10 cellular contexts compared by ENCODE assay signal in the genomic region with DNA sequence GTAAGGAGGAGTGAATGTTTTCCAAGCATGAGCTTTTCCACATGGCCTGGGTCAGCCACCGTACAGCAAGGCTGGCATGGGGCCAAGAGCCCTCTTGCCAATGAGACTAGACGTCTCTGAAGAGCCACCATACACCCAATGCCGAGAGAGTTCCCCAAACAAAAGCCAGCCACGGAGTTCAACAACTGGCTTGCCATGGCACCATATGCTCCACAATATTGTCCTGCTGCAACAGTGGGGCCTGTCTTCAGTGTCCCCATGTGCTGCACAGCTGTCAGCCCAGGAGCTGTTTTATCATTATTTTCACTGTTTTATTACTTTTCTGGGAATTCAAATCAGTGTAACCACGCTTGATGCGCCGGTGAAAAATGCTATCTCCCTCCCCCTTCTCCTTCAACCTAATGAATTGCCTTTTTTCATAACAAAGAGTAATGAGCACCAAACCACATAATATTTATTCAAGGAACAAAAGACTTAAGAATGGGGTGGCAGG. TPM values are rescaled to one million over a fixed set of nuclear protein-coding genes. Genes with fewer than 3 reads are reported as not detected.
A peak's percentile ranks its signal among the peaks of the same experiment; 100 is the strongest.
DNase-seq lines count a peak whose midpoint lies in the region; ATAC-seq and TF ChIP-seq lines count a peak whose summit lies in the region.
"Had no signal": no experiment of that assay in that cellular context is flagged by ENCODE, and none has a peak within 500 bp of the region (broad histone marks: within the 10 kb centered on the region; RNA-seq: fewer than 3 reads in every experiment).

No MANE protein-coding gene starts in this region.

- TF ChIP-seq POLR2A in lower leg skin (IDR thresholded peaks at IDR 0.05): no peak

- ATAC-seq in GM23338 (peak; percentile 23), psoas muscle (peak in 1 of 4 donors; percentile 28), GM18502 (IDR thresholded peaks at IDR 0.05; ENCODE audit: poor library complexity, unreplicated experiment) (no peak), GM21367 (IDR thresholded peaks at IDR 0.05; ENCODE audit: unreplicated experiment) (no peak)

- peaks cover 37% of the 10 kb centered on the region for H3K4me1 ChIP-seq in GM23338 (ENCODE audit: insufficient read depth)
- peaks cover 27% of the 10 kb centered on the region for H3K4me1 ChIP-seq in fibroblast of lung (ENCODE audit: control insufficient read depth, extremely low read depth, insufficient read depth, low read length)
- H3K4me1 ChIP-seq in psoas muscle: no peaks in the 10 kb centered on the region

- peak overlapping the region; percentile 60 for H3K4me2 ChIP-seq in GM23338
- no peak overlapping the region for H3K4me2 ChIP-seq in fibroblast of lung (ENCODE audit: extremely low read depth, insufficient read depth, low read length)

- no peaks in the 10 kb centered on the region for H3K9me3 Mint-ChIP-seq in GM23338
- H3K9me3 Mint-ChIP-seq: dendritic cell treated with granulocyte-macrophage colony-stimulating factor and Interleukin-4, amounts not matched to agents 40 ng/mL and 50 ng/mL, for 4 days had no signal

- H3K27ac Mint-ChIP-seq in GM23338: no peak overlapping the region
- H3K27ac Mint-ChIP-seq: dendritic cell treated with granulocyte-macrophage colony-stimulating factor and Interleukin-4, amounts not matched to agents 40 ng/mL and 50 ng/mL, for 4 days had no signal

- TF ChIP-seq CTCF in GM23338 (conservative IDR thresholded peaks at IDR 0.05; ENCODE audit: low read depth in 2 of 2) (no peak), fibroblast of lung (conservative IDR thresholded peaks at IDR 0.05 in 1 of 2, IDR thresholded peaks at IDR 0.05 in 1 of 2; ENCODE audit: low read depth in 1 of 2, low read length in 2 of 2) (no peak), psoas muscle (IDR thresholded peaks at IDR 0.05) (no peak), lower leg skin (IDR thresholded peaks at IDR 0.05) (no peak)

- H3K9me2 ChIP-seq in GM23338 (ENCODE audit: insufficient read depth): peaks cover 6% of the 10 kb centered on the region; the same call in 1 of the 2 replicates

- no peak overlapping the region for H3K4me3 Mint-ChIP-seq in GM23338
- H3K4me3 Mint-ChIP-seq: dendritic cell treated with granulocyte-macrophage colony-stimulating factor and Interleukin-4, amounts not matched to agents 40 ng/mL and 50 ng/mL, for 4 days had no signal

- peaks cover 2% of the 10 kb centered on the region for H3K27me3 Mint-ChIP-seq in GM23338 (ENCODE audit: insufficient read depth, low read depth, poor library complexity)
- H3K27me3 Mint-ChIP-seq: dendritic cell treated with granulocyte-macrophage colony-stimulating factor and Interleukin-4, amounts not matched to agents 40 ng/mL and 50 ng/mL, for 4 days had no signal

- no peak overlapping the region for H3K27ac ChIP-seq in GM23338 (ENCODE audit: low read depth)
- no peak overlapping the region for H3K27ac ChIP-seq in fibroblast of lung (ENCODE audit: insufficient read depth, low read length)
- H3K27ac ChIP-seq in psoas muscle: no peak overlapping the region

- H3F3A ChIP-seq in GM23338 (replicated peaks; ENCODE audit: low read depth): no peaks in the 10 kb centered on the region

- H3K27me3 ChIP-seq in GM23338 (ENCODE audit: insufficient read depth) (no peaks in the 10 kb centered on the region), fibroblast of lung (ENCODE audit: control insufficient read depth, insufficient read depth, low read length) (no peaks in the 10 kb centered on the region), psoas muscle (ENCODE audit: insufficient read depth in 3 of 3, low read length in 2 of 3) (no peaks in the 10 kb centered on the region)

- H4K20me1 ChIP-seq in GM23338 (replicated peaks; ENCODE audit: insufficient read depth) (no peaks in the 10 kb centered on the region), fibroblast of lung (ENCODE audit: control insufficient read depth, extremely low read depth, insufficient read depth, low read length) (no peaks in the 10 kb centered on the region)

- WGBS in psoas muscle, 3 donors: 24 to 35% (median 25%) methylated on average over 7 of the region's 7 CpGs
- 48 to 63% methylated on average over 7 of the region's 7 CpGs for WGBS in lower leg skin, 2 donors

- H2AFZ ChIP-seq in GM23338: no peak overlapping the region
- no peak overlapping the region for H2AFZ ChIP-seq in fibroblast of lung (ENCODE audit: low read length)

- H3K79me2 ChIP-seq in GM23338 (replicated peaks; ENCODE audit: insufficient read depth): 0 out of 2 replicates have a peak, but pooled peaks cover 3% of the 10 kb centered on the region
- no peaks in the 10 kb centered on the region for H3K79me2 ChIP-seq in fibroblast of lung (ENCODE audit: control insufficient read depth, insufficient read depth, low read length)

- H3K9me3 ChIP-seq in fibroblast of lung (ENCODE audit: control insufficient read depth, insufficient read depth, low read depth, low read length): no peaks in the 10 kb centered on the region
- H3K9me3 ChIP-seq in psoas muscle: no peaks in the 10 kb centered on the region

- intact Hi-C loops in psoas muscle (cut with DNase I) (no loop called here), lower leg skin (cut with DNase I; ENCODE audit: low total_unique reads) (no loop called here)

- peaks cover 47% of the 10 kb centered on the region for H3K4me1 Mint-ChIP-seq in GM23338

- H3K4me3 ChIP-seq in GM23338 (peak overlapping the region; percentile 19; the same call in 1 of the 2 replicates), fibroblast of lung (replicated peaks in 1 of 4; ENCODE audit: control extremely low read depth in 1 of 4, insufficient read depth in 1 of 4, low read depth in 3 of 4, low read length in 4 of 4) (no peak overlapping the region), psoas muscle (no peak overlapping the region), lower leg skin (ENCODE audit: low read depth, poor library complexity, severe bottlenecking) (no peak overlapping the region)

- H3K9ac ChIP-seq in fibroblast of lung (ENCODE audit: insufficient read depth, low read length): no peak overlapping the region

- no peaks in the 10 kb centered on the region for H3K36me3 Mint-ChIP-seq in GM23338 (ENCODE audit: low read depth)

- DNase-seq in GM23338 (ENCODE audit: low spot score): no peak
- DNase-seq in NCI-H510A (lab: John Stamatoyannopoulos, UW): peak; percentile 52
- peak; percentile 46 to 74 for DNase-seq in fibroblast of lung (ENCODE audit: low read depth in 2 of 2)
- DNase-seq in psoas muscle: peak; percentile 39 to 62
- DNase-seq in lower leg skin (ENCODE audit: low spot score in 2 of 2): no peak
- no peak for DNase-seq in NOMO-1 (lab: John Stamatoyannopoulos, UW; ENCODE audit: unreplicated experiment in 2 of 2)
- DNase-seq: mammary epithelial cell had no signal

- H3K36me3 ChIP-seq in GM23338 (ENCODE audit: insufficient read depth) (no peaks in the 10 kb centered on the region), fibroblast of lung (ENCODE audit: control insufficient read depth, insufficient read depth, low read length) (no peaks in the 10 kb centered on the region), psoas muscle (ENCODE audit: insufficient read depth in 1 of 2, low read depth in 1 of 2) (no peaks in the 10 kb centered on the region)

TF ChIP-seq in GM23338, 12 proteins besides CTCF, POLR2A, EP300 and RAD21 (continues in another document):
- TF ChIP-seq NANOG (IDR thresholded peaks at IDR 0.05; ENCODE audit: borderline replicate concordance) (no peak), POLR2AphosphoS5 (IDR thresholded peaks at IDR 0.05; ENCODE audit: low read depth) (no peak), EZH2phosphoT487 (IDR thresholded peaks at IDR 0.05; ENCODE audit: unreplicated experiment) (no peak), STAT1 (IDR thresholded peaks at IDR 0.05; ENCODE audit: unreplicated experiment) (no peak)
- TF ChIP-seq, protein P1, sequence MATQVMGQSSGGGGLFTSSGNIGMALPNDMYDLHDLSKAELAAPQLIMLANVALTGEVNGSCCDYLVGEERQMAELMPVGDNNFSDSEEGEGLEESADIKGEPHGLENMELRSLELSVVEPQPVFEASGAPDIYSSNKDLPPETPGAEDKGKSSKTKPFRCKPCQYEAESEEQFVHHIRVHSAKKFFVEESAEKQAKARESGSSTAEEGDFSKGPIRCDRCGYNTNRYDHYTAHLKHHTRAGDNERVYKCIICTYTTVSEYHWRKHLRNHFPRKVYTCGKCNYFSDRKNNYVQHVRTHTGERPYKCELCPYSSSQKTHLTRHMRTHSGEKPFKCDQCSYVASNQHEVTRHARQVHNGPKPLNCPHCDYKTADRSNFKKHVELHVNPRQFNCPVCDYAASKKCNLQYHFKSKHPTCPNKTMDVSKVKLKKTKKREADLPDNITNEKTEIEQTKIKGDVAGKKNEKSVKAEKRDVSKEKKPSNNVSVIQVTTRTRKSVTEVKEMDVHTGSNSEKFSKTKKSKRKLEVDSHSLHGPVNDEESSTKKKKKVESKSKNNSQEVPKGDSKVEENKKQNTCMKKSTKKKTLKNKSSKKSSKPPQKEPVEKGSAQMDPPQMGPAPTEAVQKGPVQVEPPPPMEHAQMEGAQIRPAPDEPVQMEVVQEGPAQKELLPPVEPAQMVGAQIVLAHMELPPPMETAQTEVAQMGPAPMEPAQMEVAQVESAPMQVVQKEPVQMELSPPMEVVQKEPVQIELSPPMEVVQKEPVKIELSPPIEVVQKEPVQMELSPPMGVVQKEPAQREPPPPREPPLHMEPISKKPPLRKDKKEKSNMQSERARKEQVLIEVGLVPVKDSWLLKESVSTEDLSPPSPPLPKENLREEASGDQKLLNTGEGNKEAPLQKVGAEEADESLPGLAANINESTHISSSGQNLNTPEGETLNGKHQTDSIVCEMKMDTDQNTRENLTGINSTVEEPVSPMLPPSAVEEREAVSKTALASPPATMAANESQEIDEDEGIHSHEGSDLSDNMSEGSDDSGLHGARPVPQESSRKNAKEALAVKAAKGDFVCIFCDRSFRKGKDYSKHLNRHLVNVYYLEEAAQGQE (IDR thresholded peaks at IDR 0.05; ENCODE audit: unreplicated experiment): no peak
- TF ChIP-seq, protein P2, sequence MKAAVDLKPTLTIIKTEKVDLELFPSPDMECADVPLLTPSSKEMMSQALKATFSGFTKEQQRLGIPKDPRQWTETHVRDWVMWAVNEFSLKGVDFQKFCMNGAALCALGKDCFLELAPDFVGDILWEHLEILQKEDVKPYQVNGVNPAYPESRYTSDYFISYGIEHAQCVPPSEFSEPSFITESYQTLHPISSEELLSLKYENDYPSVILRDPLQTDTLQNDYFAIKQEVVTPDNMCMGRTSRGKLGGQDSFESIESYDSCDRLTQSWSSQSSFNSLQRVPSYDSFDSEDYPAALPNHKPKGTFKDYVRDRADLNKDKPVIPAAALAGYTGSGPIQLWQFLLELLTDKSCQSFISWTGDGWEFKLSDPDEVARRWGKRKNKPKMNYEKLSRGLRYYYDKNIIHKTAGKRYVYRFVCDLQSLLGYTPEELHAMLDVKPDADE (IDR thresholded peaks at IDR 0.05): no peak

RNA-seq across cellular contexts. Expression of a gene that starts 18.4 kb away (rescaled TPM):
- total RNA-seq in GM23338 (2014; rRNA removed; shearing (Covaris generic)): 3.7 and 6.5 TPM in 2 replicates
- polyA plus RNA-seq in GM23338 (2016; fragmentation: Nextera tagmentation; extraction: Ambion mirVana): 1.3 and 1.7 TPM in 2 replicates
- 2.0 and 2.1 TPM in 2 replicates for total RNA-seq in fibroblast of lung
- polyA plus RNA-seq in fibroblast of lung: 2.6 and 2.8 TPM in 2 replicates
- 1.2 and 1.9 TPM in 2 replicates for polyA plus RNA-seq in fibroblast of lung (2012)
- 1.3 and 3.6 TPM in 2 replicates for polyA minus RNA-seq in fibroblast of lung (ENCODE audit: low replicate concordance)
- 1 to 10 TPM in 3 of 4 donors, under 1 TPM in 1; 0.74 to 2.7 (median 1.4) TPM for total RNA-seq in psoas muscle
- polyA plus RNA-seq in psoas muscle: under 1 TPM; 0.43 to 0.49 (median 0.48) TPM
- total RNA-seq in lower leg skin: 10 to 100 TPM; 21.2 to 28.4 (median 22.1) TPM

Comparison
In these comparisons a context has a peak if more than half of its experiments do, and no peak if none do; other contexts are left out.
1. DNase-seq: peak in NCI-H510A (single experiment), fibroblast of lung (2 of 2) and psoas muscle (2 of 2); none in GM23338 (single experiment), lower leg skin (0 of 2) and NOMO-1 (0 of 2).